11 cellular contexts compared by ENCODE assay signal in the genomic region with DNA sequence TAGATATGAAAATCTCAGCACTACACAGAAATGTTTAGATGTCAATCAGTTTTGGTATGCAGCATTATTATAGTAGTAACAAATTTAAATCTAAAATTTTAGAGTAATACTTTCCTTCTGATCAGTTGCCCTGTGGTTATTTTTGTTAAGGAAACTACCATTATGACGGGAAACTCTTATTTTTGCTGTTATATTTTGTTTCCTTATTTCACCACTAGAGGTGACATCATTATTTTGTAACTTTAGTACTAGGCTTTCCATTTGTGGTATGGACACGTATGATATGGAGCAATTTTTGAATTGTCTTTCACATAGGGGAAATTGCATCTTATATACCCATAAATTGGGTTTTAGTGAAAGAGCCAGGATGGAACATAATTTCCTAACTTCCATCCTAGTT. TPM values are rescaled to one million over a fixed set of nuclear protein-coding genes. Genes with fewer than 3 reads are reported as not detected.
DNase-seq lines count a peak whose midpoint lies in the region; ATAC-seq, FAIRE-seq and TF ChIP-seq lines count a peak whose summit lies in the region.
"Had no signal": no experiment of that assay in that cellular context is flagged by ENCODE, and none has a peak within 500 bp of the region (broad histone marks: within the 10 kb centered on the region; RNA-seq: fewer than 3 reads in every experiment).

No MANE protein-coding gene starts in this region.

- H3K9me3 ChIP-seq in Karpas-422 (ENCODE audit: low read length) (no peaks in the 10 kb centered on the region), breast epithelium (no peaks in the 10 kb centered on the region)
- H3K9me3 ChIP-seq: uterus had no signal

- no peak overlapping the region for H3K27ac ChIP-seq in C4-2B
- no peak overlapping the region for H3K27ac ChIP-seq in Karpas-422 (ENCODE audit: low read length)
- no peak overlapping the region for H3K27ac ChIP-seq in coronary artery
- no peak overlapping the region for H3K27ac ChIP-seq in breast epithelium
- H3K27ac ChIP-seq: uterus had no signal

- peak; percentile 39 for ATAC-seq in GM19455 (IDR thresholded peaks at IDR 0.05; ENCODE audit: unreplicated experiment)

- H4K20me1 ChIP-seq in Karpas-422 (ENCODE audit: insufficient read depth, low read depth, low read length): no peaks in the 10 kb centered on the region

- no peaks in the 10 kb centered on the region for H3K36me3 ChIP-seq in Karpas-422 (ENCODE audit: insufficient read depth, low read length)
- no peaks in the 10 kb centered on the region for H3K36me3 ChIP-seq in breast epithelium
- H3K36me3 ChIP-seq: uterus had no signal

- intact Hi-C loops in breast epithelium (cut with DNase I; ENCODE audit: low total_unique reads): no loop called here

- TF ChIP-seq CTCF in C4-2B (conservative IDR thresholded peaks at IDR 0.05) (peak; percentile 28), coronary artery (IDR thresholded peaks at IDR 0.05) (peak; percentile 12), breast epithelium (IDR thresholded peaks at IDR 0.05) (no peak)

- DNase-seq in Karpas-422 (no peak), coronary artery (ENCODE audit: low spot score) (no peak), NCI-H1105 (lab: John Stamatoyannopoulos, UW) (no peak), GM19239 (ENCODE audit: insufficient read length, low spot score) (no peak), HuH-7 (ENCODE audit: low spot score) (no peak), breast epithelium (ENCODE audit: low spot score in 2 of 2) (no peak)
- DNase-seq: activated effector memory CD4-positive, alpha-beta T cell treated with anti-CD3 and anti-CD28 coated beads, Interleukin-2, amount 50 U/mL, for 16 hours; DMS79; uterus had no signal

- peak overlapping the region; percentile 52 for H3K4me2 ChIP-seq in Karpas-422 (ENCODE audit: low read depth, low read length, poor library complexity, severe bottlenecking)

- no peak overlapping the region for H2AFZ ChIP-seq in Karpas-422 (ENCODE audit: low read length)

- H3K27me3 ChIP-seq in Karpas-422 (ENCODE audit: low read length): no peaks in the 10 kb centered on the region
- H3K27me3 ChIP-seq in breast epithelium: no peaks in the 10 kb centered on the region
- H3K27me3 ChIP-seq: uterus had no signal

- H3K4me1 ChIP-seq in Karpas-422 (ENCODE audit: low read length) (peaks cover 18% of the 10 kb centered on the region), breast epithelium (no peaks in the 10 kb centered on the region)
- H3K4me1 ChIP-seq: uterus had no signal

- no peak for FAIRE-seq in GM19239 (lab: Jason Lieb, UNC)

- H3K9me2 ChIP-seq in Karpas-422 (replicated peaks; ENCODE audit: insufficient read depth, low read length): no peaks in the 10 kb centered on the region

- H3K9ac ChIP-seq in Karpas-422 (ENCODE audit: low read length): no peak overlapping the region

- no peak for TF ChIP-seq POLR2A in breast epithelium (IDR thresholded peaks at IDR 0.05)

- no peaks in the 10 kb centered on the region for H3K79me2 ChIP-seq in Karpas-422 (ENCODE audit: low read length)

- no peak overlapping the region for H3K4me3 ChIP-seq in Karpas-422 (ENCODE audit: low read length)
- no peak overlapping the region for H3K4me3 ChIP-seq in coronary artery
- no peak overlapping the region for H3K4me3 ChIP-seq in breast epithelium
- H3K4me3 ChIP-seq: uterus had no signal

RNA-seq across cellular contexts. Expression of gene PPP4R2, which starts 19.6 kb away (rescaled TPM):
- total RNA-seq in Karpas-422 (2014; rRNA removed; shearing (Covaris generic); ENCODE audit: low replicate concordance): 39.3 and 61.5 TPM in 2 replicates
- 10 to 100 TPM; 34.6 to 71.4 (median 49.2) TPM for total RNA-seq in breast epithelium

Comparison
In these comparisons a context has a peak if more than half of its experiments do, and no peak if none do; other contexts are left out.
1. CTCF ChIP-seq: peak in C4-2B (single experiment) and coronary artery (single experiment); none in breast epithelium (0 of 3).